Comparison of ENCODE assay signal across 8 cellular contexts in genomic region chr6:42781811-42782688, GRCh38. TPM values are rescaled to one million over a fixed set of nuclear protein-coding genes. Genes with fewer than 3 reads are reported as not detected.
DNase-seq lines count a peak whose midpoint lies in the region; ATAC-seq and TF ChIP-seq lines count a peak whose summit lies in the region.

Gene BICRAL, plus strand, starts transcription at chr6:42782052. Its CDS starts 39,971 bp downstream, at chr6:42822023.

- peaks cover 16% of the 10 kb centered on the region for H3K4me1 Mint-ChIP-seq in CD14-positive monocyte

- no peaks in the 10 kb centered on the region for H3K27me3 ChIP-seq in HL-60 (ENCODE audit: insufficient read depth, poor library complexity, severe bottlenecking)
- no peaks in the 10 kb centered on the region for H3K27me3 ChIP-seq in endocrine pancreas (ENCODE audit: control insufficient read depth, insufficient read depth, low read length)

- no peak for TF ChIP-seq CTCF in CD14-positive monocyte (IDR thresholded peaks at IDR 0.05)
- TF ChIP-seq CTCF in HL-60 (IDR thresholded peaks at IDR 0.05; ENCODE audit: insufficient read depth, low read length), result no peak

- peak within 1 kb of the TSS; percentile 50 for H3K4me3 ChIP-seq in HL-60 (replicated peaks; ENCODE audit: insufficient read depth, low read length)
- peak within 1 kb of the TSS; percentile 78 for H3K4me3 ChIP-seq in endocrine pancreas (ENCODE audit: control insufficient read depth, insufficient read depth, low read length)

- H3K4me3 Mint-ChIP-seq in CD14-positive monocyte, result peak within 1 kb of the TSS; percentile 88 to 96

- DNase-seq in CD14-positive monocyte (ENCODE audit: low spot score), result peak; percentile 43
- peak; percentile 44 to 49 for DNase-seq in HL-60 (ENCODE audit: low read depth in 1 of 2, low spot score in 1 of 2)
- peak; percentile 37 for DNase-seq in NOMO-1 treated with dmso at 0.1 percent for 144 hours (lab: John Stamatoyannopoulos, UW; ENCODE audit: unreplicated experiment)
- peak; percentile 46 for DNase-seq in activated CD8-positive, alpha-beta memory T cell treated with anti-CD3 and anti-CD28 coated beads, Interleukin-2, amount 50 U/mL, for 1 hour (ENCODE audit: extremely low read depth)
- DNase-seq in mesenteric fat pad (ENCODE audit: low spot score), result no peak
- peak; percentile 46 for DNase-seq in stimulated activated CD8-positive, alpha-beta memory T cell treated with anti-CD3 and anti-CD28 coated beads, Interleukin-12 subunit alpha, Interleukin-12 subunit beta, amount 100 ng/mL, for 4 hours (ENCODE audit: low read depth)

- peak within 1 kb of the TSS; percentile 99 for H3K27ac ChIP-seq in HL-60 (replicated peaks)

- H3K27me3 Mint-ChIP-seq in CD14-positive monocyte (ENCODE audit: low read depth in 3 of 3), result no peaks in the 10 kb centered on the region

- H3K27ac Mint-ChIP-seq in CD14-positive monocyte, result peak within 1 kb of the TSS in 6 of 7 donors; percentile 94 to 99 (median 98)

- intact Hi-C loops in CD14-positive monocyte (cut with micrococcal nuclease), result loop anchor here (2.0 to 10.0 kb wide), 2 partner anchors 35 to 57 kb away; partner anchors contain the start of genes TBCC (in 2 of the 2) and PRPH2 (in 1 of the 2)

- H3K9ac ChIP-seq in endocrine pancreas (ENCODE audit: control insufficient read depth, insufficient read depth, low read length), result peak within 1 kb of the TSS; percentile 93

- ATAC-seq in GM21447 (IDR thresholded peaks at IDR 0.05; ENCODE audit: unreplicated experiment), result no peak

- peaks cover 7% of the 10 kb centered on the region for H3K4me1 ChIP-seq in endocrine pancreas (ENCODE audit: control insufficient read depth, insufficient read depth, low read length)

- peaks cover 0 to 2% (median 0%) of the 10 kb centered on the region in 7 donors for H3K9me3 Mint-ChIP-seq in CD14-positive monocyte

- no peaks in the 10 kb centered on the region for H3K36me3 ChIP-seq in endocrine pancreas (ENCODE audit: control insufficient read depth, insufficient read depth, low read length)

- no peaks in the 10 kb centered on the region for H3K36me3 Mint-ChIP-seq in CD14-positive monocyte

- H3K9me3 ChIP-seq in endocrine pancreas (ENCODE audit: control insufficient read depth, low read length), result no peaks in the 10 kb centered on the region

RNA-seq across cellular contexts. Expression of gene BICRAL, which starts in this region (rescaled TPM):
- polyA plus RNA-seq in CD14-positive monocyte, result 1 to 10 TPM; 1.6 to 2.2 TPM
- total RNA-seq in mesenteric fat pad, result 12.5 TPM
